ENCODE assay signal across 10 cellular contexts in the genomic region with DNA sequence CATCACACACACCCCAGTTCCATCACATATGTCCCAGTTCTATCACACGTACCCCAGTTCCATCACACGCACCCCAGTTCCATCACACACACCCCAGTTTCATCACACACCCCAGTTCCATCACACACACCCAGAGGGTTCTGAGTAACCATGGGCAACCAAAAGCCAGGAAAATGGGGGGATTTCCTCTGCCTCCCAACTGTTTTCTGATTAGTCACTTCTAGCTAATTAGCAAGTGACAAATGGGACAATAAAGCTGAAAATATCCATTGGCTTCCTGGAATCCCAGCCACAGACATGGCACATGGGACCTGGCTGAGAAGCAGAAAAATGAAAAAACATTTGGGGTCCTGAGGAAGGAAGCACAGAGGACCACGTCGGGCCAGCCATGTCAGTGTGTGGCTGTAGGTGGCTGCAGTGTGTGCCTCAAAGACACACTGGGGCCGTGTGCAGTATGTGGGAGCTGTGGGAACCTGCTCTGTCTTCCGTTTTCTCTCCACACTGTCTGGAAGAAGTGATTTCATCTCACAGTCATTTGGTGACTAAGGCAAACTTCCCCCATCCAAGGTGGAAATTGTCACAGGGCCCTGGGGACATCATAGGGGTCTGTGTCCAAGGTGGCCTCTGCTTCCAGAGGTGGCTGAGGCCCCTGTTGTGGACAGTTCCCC.
DNase-seq lines count a peak whose midpoint lies in the region; ATAC-seq and TF ChIP-seq lines count a peak whose summit lies in the region.
"Had no signal": no experiment of that assay in that cellular context is flagged by ENCODE, and none has a peak within 500 bp of the region (broad histone marks: within the 10 kb centered on the region; RNA-seq: fewer than 3 reads in every experiment).

No MANE protein-coding gene starts in this region.

- TF ChIP-seq CTCF in heart right ventricle (IDR thresholded peaks at IDR 0.05) (no peak), fibroblast of the aortic adventitia (IDR thresholded peaks at IDR 0.05; ENCODE audit: insufficient read depth, low read length) (no peak), stomach (IDR thresholded peaks at IDR 0.05) (no peak)

- no peak for TF ChIP-seq POLR2A in stomach (IDR thresholded peaks at IDR 0.05)

- H3K27me3 ChIP-seq in heart right ventricle (no peaks in the 10 kb centered on the region), stomach (no peaks in the 10 kb centered on the region)
- no peaks in the 10 kb centered on the region for H3K27me3 ChIP-seq in effector memory CD4-positive, alpha-beta T cell (replicated peaks; ENCODE audit: control insufficient read depth, insufficient read depth, low read length, poor library complexity, severe bottlenecking)

- WGBS in heart right ventricle, 2 donors: 67 to 78% methylated on average over 6 of the region's 6 CpGs
- WGBS in stomach, 5 donors: 69 to 81% (median 78%) methylated on average over 6 of the region's 6 CpGs

- H3K4me1 ChIP-seq in heart right ventricle: peaks cover 16 to 91% (median 64%) of the 10 kb centered on the region in 9 donors
- peaks cover 49 to 97% (median 75%) of the 10 kb centered on the region in 4 donors for H3K4me1 ChIP-seq in stomach
- no peaks in the 10 kb centered on the region for H3K4me1 ChIP-seq in effector memory CD4-positive, alpha-beta T cell (ENCODE audit: control insufficient read depth, insufficient read depth, low read length, poor library complexity, severe bottlenecking)

- no peak for TF ChIP-seq EP300 in stomach (IDR thresholded peaks at IDR 0.05)

- peak overlapping the region; percentile 57 for H3K4me3 Mint-ChIP-seq in T-helper 17 cell

- DNase-seq in heart right ventricle: no peak
- no peak for DNase-seq in Right ventricle myocardium superior
- no peak for DNase-seq in T-helper 17 cell
- DNase-seq in fibroblast of the aortic adventitia (ENCODE audit: low read depth): peak; percentile 30
- DNase-seq in stomach: no peak
- no peak for DNase-seq in left lobe of liver (ENCODE audit: low spot score)
- DNase-seq in effector memory CD4-positive, alpha-beta T cell: no peak
- DNase-seq: DMS79 had no signal

- peak overlapping the region; percentile 87 for H3K27ac Mint-ChIP-seq in T-helper 17 cell

- H3K36me3 ChIP-seq in heart right ventricle (no peaks in the 10 kb centered on the region), stomach (no peaks in the 10 kb centered on the region)
- no peaks in the 10 kb centered on the region for H3K36me3 ChIP-seq in effector memory CD4-positive, alpha-beta T cell (ENCODE audit: control insufficient read depth, insufficient read depth, low read length)

- H3K27ac ChIP-seq in heart right ventricle: peak overlapping the region in 6 of 10 donors; percentile 27 to 80 (median 60)
- peak overlapping the region in 4 of 5 donors; percentile 68 to 86 (median 72) for H3K27ac ChIP-seq in stomach
- H3K27ac ChIP-seq in effector memory CD4-positive, alpha-beta T cell (ENCODE audit: insufficient read depth, low read length, poor library complexity, severe bottlenecking): no peak overlapping the region
- H3K27ac ChIP-seq: SK-N-MC had no signal

- no peaks in the 10 kb centered on the region for H3K27me3 Mint-ChIP-seq in T-helper 17 cell

- H3K4me3 ChIP-seq in heart right ventricle: no peak overlapping the region
- no peak overlapping the region for H3K4me3 ChIP-seq in fibroblast of the aortic adventitia (ENCODE audit: low read depth, low read length)
- H3K4me3 ChIP-seq in stomach: no peak overlapping the region
- no peak overlapping the region for H3K4me3 ChIP-seq in effector memory CD4-positive, alpha-beta T cell (ENCODE audit: insufficient read depth, low read depth, low read length, poor library complexity, severe bottlenecking)
- H3K4me3 ChIP-seq: SK-N-MC had no signal

- H3K36me3 Mint-ChIP-seq in T-helper 17 cell (ENCODE audit: low read depth): peaks cover 2% of the 10 kb centered on the region

- H3K4me1 Mint-ChIP-seq in T-helper 17 cell: peaks cover 39% of the 10 kb centered on the region

- H3K9me3 ChIP-seq in heart right ventricle (no peaks in the 10 kb centered on the region), T-helper 17 cell (ENCODE audit: control insufficient read depth, low read length, poor library complexity, severe bottlenecking) (no peaks in the 10 kb centered on the region), stomach (no peaks in the 10 kb centered on the region)
- no peaks in the 10 kb centered on the region for H3K9me3 ChIP-seq in effector memory CD4-positive, alpha-beta T cell (ENCODE audit: control insufficient read depth, low read length)

- intact Hi-C loops in heart right ventricle (cut with DNase I) (loop anchor here in 1 of 10 donors (5.0 kb wide), 1 partner anchor 61 kb away; no protein-coding TSS in a partner anchor), Right ventricle myocardium superior (cut with DNase I) (no loop called here), stomach (cut with DNase I; ENCODE audit: low total_unique reads) (no loop called here)

- ATAC-seq in heart right ventricle (peak; percentile 14 to 55 (median 34)), Right ventricle myocardium superior (ENCODE audit: poor library complexity) (no peak), T-helper 17 cell (peak; percentile 58), left lobe of liver (no peak), HG02884 (IDR thresholded peaks at IDR 0.05; ENCODE audit: unreplicated experiment) (no peak)

Comparison
In these comparisons a context has a peak if more than half of its experiments do, and no peak if none do; other contexts are left out.
1. ATAC-seq: peak in heart right ventricle (8 of 8) and T-helper 17 cell (single experiment); none in Right ventricle myocardium superior (single experiment), left lobe of liver (single experiment) and HG02884 (single experiment).